ENCODE assay signal across 1 cellular context in the genomic region with DNA sequence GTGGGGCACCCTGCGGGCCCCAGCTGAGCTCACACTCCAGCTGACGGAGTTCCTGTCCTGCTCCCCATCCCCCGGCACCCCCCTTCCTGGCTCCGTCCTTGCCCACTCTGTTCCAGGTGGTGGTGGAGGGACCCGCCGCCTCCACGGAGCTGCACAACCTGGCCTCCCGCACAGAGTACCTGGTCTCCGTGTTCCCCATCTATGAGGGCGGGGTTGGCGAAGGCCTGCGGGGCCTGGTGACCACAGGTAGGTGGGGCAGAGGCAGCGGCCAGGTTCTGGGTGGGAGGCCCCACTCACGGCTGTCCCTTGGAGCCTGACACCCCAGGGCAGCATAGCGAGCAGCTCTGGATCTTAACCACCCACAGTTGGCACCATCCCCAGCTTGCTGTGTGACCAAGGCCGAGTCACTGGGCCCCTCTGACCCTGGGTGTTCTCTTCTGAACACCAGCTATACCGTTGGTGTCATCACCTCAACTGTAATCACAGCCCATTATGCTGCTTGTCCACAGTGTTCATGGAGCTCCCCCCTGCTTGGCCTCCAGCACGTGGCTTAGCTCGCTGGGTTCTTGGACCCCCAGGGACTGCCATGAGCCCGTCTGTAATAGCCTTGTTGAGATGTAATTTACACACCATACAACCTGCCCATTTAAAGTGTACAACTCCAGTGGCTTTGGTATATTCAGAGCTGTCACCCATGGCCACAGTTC.
TF ChIP-seq lines count a peak whose summit lies in the region.

No MANE protein-coding gene starts in this region.

TF ChIP-seq in HEK293, 187 proteins besides CTCF, POLR2A, EP300 and RAD21 (continued from another document):
- TF ChIP-seq, protein P1, sequence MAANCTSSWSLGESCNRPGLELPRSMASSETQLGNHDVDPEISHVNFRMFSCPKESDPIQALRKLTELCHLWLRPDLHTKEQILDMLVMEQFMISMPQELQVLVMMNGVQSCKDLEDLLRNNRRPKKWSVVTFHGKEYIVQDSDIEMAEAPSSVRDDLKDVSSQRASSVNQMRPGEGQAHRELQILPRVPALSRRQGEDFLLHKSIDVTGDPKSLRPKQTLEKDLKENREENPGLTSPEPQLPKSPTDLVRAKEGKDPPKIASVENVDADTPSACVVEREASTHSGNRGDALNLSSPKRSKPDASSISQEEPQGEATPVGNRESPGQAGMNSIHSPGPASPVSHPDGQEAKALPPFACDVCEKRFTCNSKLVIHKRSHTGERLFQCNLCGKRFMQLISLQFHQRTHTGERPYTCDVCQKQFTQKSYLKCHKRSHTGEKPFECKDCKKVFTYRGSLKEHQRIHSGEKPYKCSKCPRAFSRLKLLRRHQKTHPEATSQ (tag by site-specific recombination; IDR thresholded peaks at IDR 0.05): no peak
